In genomic region chr10:61733358-61733940, GRCh38 we compare ENCODE assay signal across 8 cellular contexts.
DNase-seq lines count a peak whose midpoint lies in the region; ATAC-seq and TF ChIP-seq lines count a peak whose summit lies in the region.

No MANE protein-coding gene starts in this region.

- WGBS in body of pancreas, 2 donors = 67 to 71% methylated on average over 1 of the region's 1 CpG

- peak; percentile 60 for ATAC-seq in body of pancreas
- no peak for ATAC-seq in GM18502 (IDR thresholded peaks at IDR 0.05; ENCODE audit: poor library complexity, unreplicated experiment)

- no peaks in the 10 kb centered on the region for H3K4me1 ChIP-seq in body of pancreas

- peak; percentile 47 for DNase-seq in NCI-H2227 (lab: John Stamatoyannopoulos, UW; ENCODE audit: unreplicated experiment)
- peak in 3 of 4 donors; percentile 15 to 43 (median 24) for DNase-seq in body of pancreas
- peak; percentile 74 for DNase-seq in left kidney (ENCODE audit: low read depth, low spot score)
- no peak for DNase-seq in germinal center (ENCODE audit: low spot score)
- no peak for DNase-seq in MV-4-11 (lab: John Stamatoyannopoulos, UW)

- H3K9me3 ChIP-seq in body of pancreas = no peaks in the 10 kb centered on the region

- H3K4me3 ChIP-seq in GM12875 (ENCODE audit: low read depth, low read length) (no peak overlapping the region), body of pancreas (no peak overlapping the region)

- peak; percentile 87 for TF ChIP-seq CTCF in C4-2B (conservative IDR thresholded peaks at IDR 0.05)
- peak; percentile 35; the same call in 1 of the 2 replicates for TF ChIP-seq CTCF in GM12875 (IDR thresholded peaks at IDR 0.05; ENCODE audit: borderline replicate concordance, insufficient read depth, low read depth, low read length)
- TF ChIP-seq CTCF in body of pancreas (IDR thresholded peaks at IDR 0.05) = peak in 6 of 7 experiments; percentile 26 to 56 (median 46)

- H3K27me3 ChIP-seq in body of pancreas = no peaks in the 10 kb centered on the region

- H3K36me3 ChIP-seq in body of pancreas (replicated peaks in 1 of 2; ENCODE audit: insufficient read depth in 1 of 2, low read depth in 2 of 2) = no peaks in the 10 kb centered on the region

- intact Hi-C loops in body of pancreas (cut with DNase I) = no loop called here

- no peak for TF ChIP-seq POLR2A in body of pancreas (IDR thresholded peaks at IDR 0.05)

- no peak overlapping the region for H3K27ac ChIP-seq in C4-2B
- no peak overlapping the region for H3K27ac ChIP-seq in body of pancreas

Comparison
In these comparisons a context has a peak if more than half of its experiments do, and no peak if none do; other contexts are left out.
1. CTCF ChIP-seq: peak in every context shown above with its lines; median percentile 87 in C4-2B; 46 in body of pancreas; 35 in GM12875.
2. DNase-seq: peak in NCI-H2227 (single experiment), body of pancreas (3 of 4) and left kidney (single experiment); none in germinal center (single experiment) and MV-4-11 (single experiment).